In the genomic region with DNA sequence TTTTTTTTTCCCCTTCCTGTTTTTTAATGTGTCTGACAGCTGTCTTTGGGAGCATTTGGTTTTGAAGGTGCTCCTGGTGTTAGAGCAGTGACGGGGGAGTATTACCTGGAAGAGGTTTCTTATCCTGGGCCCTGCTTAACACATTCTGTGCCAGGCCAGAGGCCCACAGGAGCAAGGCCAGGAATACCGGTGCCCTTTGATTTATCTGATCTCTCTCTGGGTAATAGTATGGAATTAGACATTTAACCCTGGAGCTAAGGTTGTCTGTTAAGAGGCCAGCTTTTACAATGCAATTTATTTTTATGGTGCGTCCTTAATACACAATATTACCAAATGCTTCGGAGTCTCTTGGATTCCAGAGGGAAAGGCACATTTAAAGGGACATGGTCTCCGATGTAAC, we compare ENCODE assay signal across 22 cellular contexts.
"Had no signal": no experiment of that assay in that cellular context is flagged by ENCODE, and none has a peak within 500 bp of the region (broad histone marks: within the 10 kb centered on the region; RNA-seq: fewer than 3 reads in every experiment).

No MANE protein-coding gene starts in this region.

- H3K27me3 ChIP-seq: adrenal gland, right lobe of liver, stomach, upper lobe of left lung had no signal

- H3K4me3 Mint-ChIP-seq: activated CD4-positive, alpha-beta T cell treated with anti-CD3 and anti-CD28 coated beads for 36 hours; activated T-helper 1 cell treated with anti-CD3 and anti-CD28 coated beads, Interleukin-12 subunit alpha, Interleukin-12 subunit beta, Interleukin-2, Interleukin-4 antibody, amounts not matched to agents 30 ng/mL and 10 ng/mL and 1 ng/mL, durations not matched to agents 14 hours and 24 hours and 36 hours; endodermal cell; WTC11 had no signal

- H3K9me3 Mint-ChIP-seq: activated naive CD4-positive, alpha-beta T cell treated with anti-CD3 and anti-CD28 coated beads, Interleukin-2, amount 50 U/mL, for 72 hours; activated T-helper 1 cell treated with anti-CD3 and anti-CD28 coated beads, Interleukin-12 subunit alpha, Interleukin-12 subunit beta, Interleukin-2, Interleukin-4 antibody, amounts not matched to agents 30 ng/mL and 10 ng/mL and 1 ng/mL, durations not matched to agents 14 hours and 24 hours and 36 hours; endodermal cell; WTC11 had no signal

- H3K36me3 ChIP-seq: adrenal gland, right lobe of liver, stomach, thoracic aorta, upper lobe of left lung had no signal

- H3K36me3 Mint-ChIP-seq: WTC11 had no signal

- H3K4me3 ChIP-seq: adrenal gland, right lobe of liver, smooth muscle cell, thoracic aorta had no signal

- H3K27ac ChIP-seq: epithelial cell of prostate, parathyroid adenoma, right lobe of liver, thoracic aorta had no signal

- H2AFZ ChIP-seq: parathyroid adenoma had no signal

- H3K9ac ChIP-seq: parathyroid adenoma had no signal

- DNase-seq: activated CD4-positive, alpha-beta T cell treated with anti-CD3 and anti-CD28 coated beads for 36 hours; activated CD4-positive, alpha-beta T cell treated with anti-CD3 and anti-CD28 coated beads, Interleukin-2, amount 50 U/mL, for 48 hours; activated gamma-delta T cell treated with Interleukin-2 at 50 U/mL for 16 hours; activated T-cell treated with anti-CD3 and anti-CD28 coated beads for 4 hours; adrenal gland; endodermal cell; foreskin fibroblast; right lobe of liver; stimulated activated CD4-positive, alpha-beta T cell treated with anti-CD3 and anti-CD28 coated beads, Interleukin-4, amount 100 ng/mL, for 1 hour; stomach; T-helper 2 cell; upper lobe of left lung had no signal

- FAIRE-seq: astrocyte, keratinocyte had no signal

- H3K27ac Mint-ChIP-seq: activated CD4-positive, alpha-beta T cell treated with anti-CD3 and anti-CD28 coated beads for 36 hours; activated naive CD4-positive, alpha-beta T cell treated with anti-CD3 and anti-CD28 coated beads, Interleukin-2, amount 50 U/mL, for 72 hours; activated T-helper 1 cell treated with anti-CD3 and anti-CD28 coated beads, Interleukin-12 subunit alpha, Interleukin-12 subunit beta, Interleukin-2, Interleukin-4 antibody, amounts not matched to agents 30 ng/mL and 10 ng/mL and 1 ng/mL, durations not matched to agents 14 hours and 24 hours and 36 hours; endodermal cell had no signal

- H3K9me3 ChIP-seq: adrenal gland, right lobe of liver, stomach, thoracic aorta, upper lobe of left lung had no signal

- ATAC-seq: activated CD4-positive, alpha-beta T cell treated with anti-CD3 and anti-CD28 coated beads for 36 hours; activated naive CD4-positive, alpha-beta T cell treated with anti-CD3 and anti-CD28 coated beads, Interleukin-2, amount 50 U/mL, for 72 hours; left lobe of liver; right lobe of liver; WTC11 had no signal

- H3K27me3 Mint-ChIP-seq: activated CD4-positive, alpha-beta T cell treated with anti-CD3 and anti-CD28 coated beads for 36 hours had no signal
